ENCODE assay signal across 1 cellular context in the genomic region with DNA sequence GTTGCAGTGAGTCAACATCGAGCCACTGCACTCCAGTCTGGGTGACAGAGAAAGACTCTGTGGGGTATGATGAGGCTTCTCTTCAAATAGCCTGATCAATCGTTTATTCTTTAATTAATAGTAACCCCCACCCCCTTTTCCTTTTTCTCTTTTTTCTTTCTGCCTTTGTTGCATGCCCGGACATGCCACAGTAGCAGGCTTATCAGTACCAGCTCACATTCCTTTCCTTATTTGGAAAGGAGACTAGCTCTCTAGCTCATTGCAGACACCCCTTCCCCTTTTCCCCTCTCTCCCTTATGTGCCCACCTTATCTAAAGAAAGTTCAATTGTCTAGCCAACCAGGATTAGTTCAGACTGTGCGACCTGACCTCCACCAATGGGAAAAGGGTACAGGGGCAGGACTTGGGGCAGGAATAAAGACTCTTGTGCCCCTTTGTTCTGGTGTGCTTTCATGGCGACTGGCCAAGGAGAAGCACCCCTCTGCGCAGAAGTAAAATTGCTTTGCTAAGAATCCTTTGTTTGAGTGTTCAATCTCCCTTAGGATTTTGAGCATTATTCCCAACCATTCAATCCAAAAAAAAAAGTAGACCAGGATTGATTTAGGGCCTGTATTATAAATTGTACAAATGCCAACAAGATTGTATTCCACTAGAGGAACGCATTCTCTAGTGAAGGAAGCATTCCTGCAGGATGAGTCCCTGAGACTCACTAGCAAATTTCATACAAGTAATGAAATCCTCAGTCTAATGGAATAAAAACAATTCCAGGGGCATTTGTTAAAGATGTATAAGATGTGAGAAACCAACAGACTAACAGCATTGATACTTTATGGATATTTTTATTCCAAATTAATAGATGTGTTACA.
TF ChIP-seq lines count a peak whose summit lies in the region.

No MANE protein-coding gene starts in this region.

TF ChIP-seq in IMR-90, 13 proteins besides CTCF, POLR2A, EP300 and RAD21:
- no peak for TF ChIP-seq CHD1 (IDR thresholded peaks at IDR 0.05; ENCODE audit: low read depth, low read length)
- no peak for TF ChIP-seq SMC3 (IDR thresholded peaks at IDR 0.05; ENCODE audit: low read depth, low read length)
- TF ChIP-seq RFX5 (IDR thresholded peaks at IDR 0.05; ENCODE audit: low read depth, low read length) = no peak
- no peak for TF ChIP-seq MAFK (IDR thresholded peaks at IDR 0.05; ENCODE audit: low read depth, low read length)
- no peak for TF ChIP-seq MAZ (IDR thresholded peaks at IDR 0.05; ENCODE audit: borderline replicate concordance, low read depth, low read length)
- TF ChIP-seq RCOR1 (IDR thresholded peaks at IDR 0.05; ENCODE audit: insufficient replicate concordance, low read length) = no peak
- TF ChIP-seq, protein P1, sequence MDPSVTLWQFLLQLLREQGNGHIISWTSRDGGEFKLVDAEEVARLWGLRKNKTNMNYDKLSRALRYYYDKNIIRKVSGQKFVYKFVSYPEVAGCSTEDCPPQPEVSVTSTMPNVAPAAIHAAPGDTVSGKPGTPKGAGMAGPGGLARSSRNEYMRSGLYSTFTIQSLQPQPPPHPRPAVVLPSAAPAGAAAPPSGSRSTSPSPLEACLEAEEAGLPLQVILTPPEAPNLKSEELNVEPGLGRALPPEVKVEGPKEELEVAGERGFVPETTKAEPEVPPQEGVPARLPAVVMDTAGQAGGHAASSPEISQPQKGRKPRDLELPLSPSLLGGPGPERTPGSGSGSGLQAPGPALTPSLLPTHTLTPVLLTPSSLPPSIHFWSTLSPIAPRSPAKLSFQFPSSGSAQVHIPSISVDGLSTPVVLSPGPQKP (IDR thresholded peaks at IDR 0.05; ENCODE audit: borderline replicate concordance, low read depth, low read length) = no peak
- TF ChIP-seq CEBPB (IDR thresholded peaks at IDR 0.05; ENCODE audit: low read depth, low read length) = no peak
- TF ChIP-seq, protein P2, sequence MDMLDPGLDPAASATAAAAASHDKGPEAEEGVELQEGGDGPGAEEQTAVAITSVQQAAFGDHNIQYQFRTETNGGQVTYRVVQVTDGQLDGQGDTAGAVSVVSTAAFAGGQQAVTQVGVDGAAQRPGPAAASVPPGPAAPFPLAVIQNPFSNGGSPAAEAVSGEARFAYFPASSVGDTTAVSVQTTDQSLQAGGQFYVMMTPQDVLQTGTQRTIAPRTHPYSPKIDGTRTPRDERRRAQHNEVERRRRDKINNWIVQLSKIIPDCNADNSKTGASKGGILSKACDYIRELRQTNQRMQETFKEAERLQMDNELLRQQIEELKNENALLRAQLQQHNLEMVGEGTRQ (IDR thresholded peaks at IDR 0.05; ENCODE audit: low read depth, low read length) = no peak
- no peak for TF ChIP-seq NFE2L2 (IDR thresholded peaks at IDR 0.05; ENCODE audit: low read depth, low read length)
- TF ChIP-seq BHLHE40 (IDR thresholded peaks at IDR 0.05; ENCODE audit: low read depth, low read length) = no peak
- TF ChIP-seq FOS (IDR thresholded peaks at IDR 0.05; ENCODE audit: low read depth, low read length) = no peak
- no peak for TF ChIP-seq MXI1 (IDR thresholded peaks at IDR 0.05; ENCODE audit: borderline replicate concordance, low read depth, low read length)
